Comparison of ENCODE assay signal across 30 cellular contexts in the genomic region with DNA sequence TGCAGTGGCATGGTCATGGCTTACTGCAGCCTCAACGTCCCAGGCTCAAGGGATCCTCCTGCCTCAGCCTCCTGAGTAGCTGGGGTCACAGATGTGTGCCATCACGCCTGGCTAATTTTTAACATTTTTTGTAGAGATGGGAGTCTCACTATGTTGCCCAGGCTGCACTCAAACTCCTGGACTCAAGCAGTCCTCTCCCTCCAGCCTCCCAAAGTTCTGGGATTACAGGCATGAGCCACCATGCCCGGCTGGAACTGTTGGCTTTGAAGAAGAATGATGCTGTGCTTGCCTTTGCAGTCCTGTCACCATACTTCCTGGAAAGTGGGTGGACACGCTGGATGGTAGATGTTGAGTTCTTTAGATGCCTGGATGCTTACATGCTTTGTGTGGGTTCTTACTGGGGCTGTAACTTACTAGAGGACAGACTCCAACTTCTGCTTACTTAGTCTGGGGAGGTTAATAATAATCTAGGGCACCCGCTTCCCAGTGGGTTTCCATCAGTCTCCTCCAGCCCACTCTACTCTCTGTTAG. TPM values are rescaled to one million over a fixed set of nuclear protein-coding genes. Genes with fewer than 3 reads are reported as not detected.
DNase-seq lines count a peak whose midpoint lies in the region; ATAC-seq and TF ChIP-seq lines count a peak whose summit lies in the region.
"Had no signal": no experiment of that assay in that cellular context is flagged by ENCODE, and none has a peak within 500 bp of the region (broad histone marks: within the 10 kb centered on the region; RNA-seq: fewer than 3 reads in every experiment).

No MANE protein-coding gene starts in this region.

- intact Hi-C loops in vagina (cut with DNase I): no loop called here

- H3K27ac Mint-ChIP-seq in activated CD4-positive, alpha-beta memory T cell treated with anti-CD3 and anti-CD28 coated beads, Interleukin-2, amount 10 ng/mL, durations not matched to agents 7 days and 5 days: no peak overlapping the region
- H3K27ac Mint-ChIP-seq: activated CD4-positive, alpha-beta T cell treated with anti-CD3 and anti-CD28 coated beads, Interleukin-2, amount 10 ng/mL, durations not matched to agents 7 days and 5 days; activated naive CD4-positive, alpha-beta T cell treated with anti-CD3 and anti-CD28 coated beads, Interleukin-2, amount 50 U/mL, for 24 hours; B cell; naive B cell had no signal

- peak; percentile 8 for DNase-seq in NOMO-1 treated with DMSO at 0.1 percent for 48 hours (lab: John Stamatoyannopoulos, UW; ENCODE audit: unreplicated experiment)
- DNase-seq in NOMO-1 (lab: John Stamatoyannopoulos, UW; ENCODE audit: unreplicated experiment in 2 of 2): no peak
- DNase-seq in kidney tubule cell (ENCODE audit: low spot score): peak; percentile 54
- DNase-seq in vagina (ENCODE audit: extremely low spot score in 2 of 2): no peak
- DNase-seq in activated CD4-positive, alpha-beta memory T cell treated with anti-CD3 and anti-CD28 coated beads, Interleukin-2, amount 10 ng/mL, durations not matched to agents 7 days and 5 days: no peak
- no peak for DNase-seq in brain microvascular endothelial cell
- DNase-seq: activated CD4-positive, alpha-beta T cell treated with anti-CD3 and anti-CD28 coated beads, Interleukin-2, amount 10 ng/mL, durations not matched to agents 7 days and 5 days; aorta; COR-L47; dorsolateral prefrontal cortex; head of caudate nucleus; left cardiac atrium; mesendoderm; naive B cell; NCI-H1694; NCI-H2171 treated with DMSO at 0.1 percent for 48 hours; NCI-H526; nucleus accumbens; RPMI8226; SK-N-SH; stimulated activated CD4-positive, alpha-beta T cell treated with anti-CD3 and anti-CD28 coated beads, Interleukin-12 subunit alpha, Interleukin-12 subunit beta, amount 100 ng/mL, for 4 hours; stimulated activated naive CD8-positive, alpha-beta T cell treated with anti-CD3 and anti-CD28 coated beads, Interleukin-15, Interleukin-2, amounts not matched to agents 100 U/mL and 50 U/mL, for 24 hours; WERI-Rb-1 had no signal

- H3K4me3 ChIP-seq in vagina (no peak overlapping the region), brain microvascular endothelial cell (ENCODE audit: low read depth, low read length) (no peak overlapping the region)
- H3K4me3 ChIP-seq: dorsolateral prefrontal cortex had no signal

- POLR2A ChIA-PET in activated CD4-positive, alpha-beta memory T cell treated with anti-CD3 and anti-CD28 coated beads, Interleukin-2, amount 10 ng/mL, durations not matched to agents 7 days and 5 days (lab: Charles Lee): no interaction called here

- no peak for TF ChIP-seq POLR2A in vagina (IDR thresholded peaks at IDR 0.05)

- H3K9me3 Mint-ChIP-seq in activated CD4-positive, alpha-beta memory T cell treated with anti-CD3 and anti-CD28 coated beads, Interleukin-2, amount 10 ng/mL, durations not matched to agents 7 days and 5 days: no peaks in the 10 kb centered on the region
- H3K9me3 Mint-ChIP-seq: activated CD4-positive, alpha-beta T cell treated with anti-CD3 and anti-CD28 coated beads, Interleukin-2, amount 10 ng/mL, durations not matched to agents 7 days and 5 days; activated naive CD4-positive, alpha-beta T cell treated with anti-CD3 and anti-CD28 coated beads, Interleukin-2, amount 50 U/mL, for 24 hours; central memory CD8-positive, alpha-beta T cell; naive B cell had no signal

- H3K27ac ChIP-seq in VCaP (peak overlapping the region; percentile 38), vagina (peak overlapping the region; percentile 12), brain microvascular endothelial cell (no peak overlapping the region)
- H3K27ac ChIP-seq: 22Rv1, dorsolateral prefrontal cortex, WERI-Rb-1 had no signal

- in situ Hi-C loops in brain microvascular endothelial cell (cut with HindIII; ENCODE audit: low pct_ligation_motif_present, low sequenced_read_pairs): no loop called here

- no peaks in the 10 kb centered on the region for H3K36me3 Mint-ChIP-seq in activated CD4-positive, alpha-beta memory T cell treated with anti-CD3 and anti-CD28 coated beads, Interleukin-2, amount 10 ng/mL, durations not matched to agents 7 days and 5 days (ENCODE audit: low read depth)
- H3K36me3 Mint-ChIP-seq: activated naive CD4-positive, alpha-beta T cell treated with anti-CD3 and anti-CD28 coated beads, Interleukin-2, amount 50 U/mL, for 24 hours; naive B cell had no signal

- no peaks in the 10 kb centered on the region for H3K36me3 ChIP-seq in vagina
- H3K36me3 ChIP-seq in brain microvascular endothelial cell (replicated peaks): no peaks in the 10 kb centered on the region
- H3K36me3 ChIP-seq: thoracic aorta, WERI-Rb-1 had no signal

- CTCF ChIA-PET in activated CD4-positive, alpha-beta memory T cell treated with anti-CD3 and anti-CD28 coated beads, Interleukin-2, amount 10 ng/mL, durations not matched to agents 7 days and 5 days (lab: Charles Lee): interaction anchor here (0.6 kb wide), 1 partner anchor 1987 kb away, joined by 3 read pairs; no protein-coding TSS in a partner anchor

- H3K4me3 Mint-ChIP-seq in activated CD4-positive, alpha-beta memory T cell treated with anti-CD3 and anti-CD28 coated beads, Interleukin-2, amount 10 ng/mL, durations not matched to agents 7 days and 5 days: no peak overlapping the region
- H3K4me3 Mint-ChIP-seq: activated CD4-positive, alpha-beta T cell treated with anti-CD3 and anti-CD28 coated beads, Interleukin-2, amount 10 ng/mL, durations not matched to agents 7 days and 5 days; activated naive CD4-positive, alpha-beta T cell treated with anti-CD3 and anti-CD28 coated beads, Interleukin-2, amount 50 U/mL, for 24 hours; B cell; central memory CD8-positive, alpha-beta T cell; naive B cell had no signal

- H3K9me3 ChIP-seq in vagina: no peaks in the 10 kb centered on the region
- H3K9me3 ChIP-seq: SK-N-SH, thoracic aorta had no signal

- H3K27me3 Mint-ChIP-seq in activated CD4-positive, alpha-beta memory T cell treated with anti-CD3 and anti-CD28 coated beads, Interleukin-2, amount 10 ng/mL, durations not matched to agents 7 days and 5 days: no peaks in the 10 kb centered on the region
- H3K27me3 Mint-ChIP-seq: activated CD4-positive, alpha-beta T cell treated with anti-CD3 and anti-CD28 coated beads, Interleukin-2, amount 10 ng/mL, durations not matched to agents 7 days and 5 days; activated naive CD4-positive, alpha-beta T cell treated with anti-CD3 and anti-CD28 coated beads, Interleukin-2, amount 50 U/mL, for 24 hours; naive B cell had no signal

- H3K4me1 Mint-ChIP-seq in activated CD4-positive, alpha-beta memory T cell treated with anti-CD3 and anti-CD28 coated beads, Interleukin-2, amount 10 ng/mL, durations not matched to agents 7 days and 5 days: no peaks in the 10 kb centered on the region
- H3K4me1 Mint-ChIP-seq: central memory CD8-positive, alpha-beta T cell had no signal

- peaks cover 91% of the 10 kb centered on the region for H3K4me1 ChIP-seq in vagina

- TF ChIP-seq CTCF in VCaP (conservative IDR thresholded peaks at IDR 0.05) (no peak), vagina (IDR thresholded peaks at IDR 0.05) (no peak), brain microvascular endothelial cell (IDR thresholded peaks at IDR 0.05; ENCODE audit: low read depth, low read length, missing control alignments) (no peak)

- ATAC-seq in GM21515 (IDR thresholded peaks at IDR 0.05; ENCODE audit: unreplicated experiment): no peak
- ATAC-seq: stimulated activated naive CD8-positive, alpha-beta T cell treated with anti-CD3 and anti-CD28 coated beads, Interleukin-15, Interleukin-2, amounts not matched to agents 100 U/mL and 50 U/mL, for 24 hours had no signal

- H3K27me3 ChIP-seq in vagina (no peaks in the 10 kb centered on the region), brain microvascular endothelial cell (replicated peaks) (no peaks in the 10 kb centered on the region)
- H3K27me3 ChIP-seq: dorsolateral prefrontal cortex had no signal

RNA-seq across cellular contexts. Expression of a gene that starts 36.7 kb away (rescaled TPM):
- total RNA-seq in vagina: 97.7 TPM
- 1 to 10 TPM; 7.1 to 7.7 TPM for total RNA-seq in activated CD4-positive, alpha-beta memory T cell treated with anti-CD3 and anti-CD28 coated beads, Interleukin-2, amount 10 ng/mL, durations not matched to agents 7 days and 5 days

Comparison
In these comparisons a context has a peak if more than half of its experiments do, and no peak if none do; other contexts are left out.
1. DNase-seq: peak in NOMO-1 treated with DMSO at 0.1 percent for 48 hours (single experiment) and kidney tubule cell (single experiment); none in NOMO-1 (0 of 2), vagina (0 of 2), activated CD4-positive, alpha-beta memory T cell treated with anti-CD3 and anti-CD28 coated beads, Interleukin-2, amount 10 ng/mL, durations not matched to agents 7 days and 5 days (single experiment) and brain microvascular endothelial cell (single experiment).
2. RNA of a gene that starts 36.7 kb away (total RNA-seq): 97.7 TPM in vagina (single experiment); 7.1 to 7.7 TPM in activated CD4-positive, alpha-beta memory T cell treated with anti-CD3 and anti-CD28 coated beads, Interleukin-2, amount 10 ng/mL, durations not matched to agents 7 days and 5 days; every median in the first group is over 10 times any median in the second.